1 cellular context compared by ENCODE assay signal in the genomic region with DNA sequence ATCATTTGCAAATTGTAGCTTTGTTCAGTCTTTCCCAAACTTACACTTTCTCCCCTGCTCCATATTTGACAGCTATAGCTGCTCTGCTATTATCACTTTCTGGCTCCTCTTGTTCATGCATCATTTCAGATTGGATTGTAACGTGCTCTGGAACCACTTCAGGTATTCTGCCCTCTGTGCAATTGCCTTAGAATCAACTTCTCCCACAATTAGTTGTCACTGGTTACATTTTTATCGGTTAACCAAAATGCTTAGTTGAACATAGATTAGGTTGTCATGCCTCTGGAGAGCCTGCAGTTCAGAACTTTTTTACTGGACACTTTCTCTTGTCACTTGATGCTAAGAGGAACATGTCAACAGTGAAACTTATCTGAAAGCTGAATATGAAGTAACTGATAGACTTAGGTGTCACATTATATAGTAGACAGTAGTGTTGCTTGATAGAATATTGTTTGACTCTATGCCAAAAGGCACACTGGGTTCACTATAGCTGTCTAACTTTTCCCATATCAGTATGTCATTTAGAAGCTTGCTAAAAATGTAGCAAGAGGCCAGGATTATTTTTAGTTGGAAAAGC.
TF ChIP-seq lines count a peak whose summit lies in the region.

No MANE protein-coding gene starts in this region.

TF ChIP-seq in GM12878, 131 proteins besides CTCF, POLR2A, EP300 and RAD21 (continued from another document):
- TF ChIP-seq E4F1 (IDR thresholded peaks at IDR 0.05; ENCODE audit: borderline replicate concordance, partially characterized antibody) (no peak), SREBF1 (IDR thresholded peaks at IDR 0.05; ENCODE audit: low read length) (no peak), CEBPZ (IDR thresholded peaks at IDR 0.05; ENCODE audit: low read depth, low read length) (no peak), MTA2 (IDR thresholded peaks at IDR 0.05; ENCODE audit: low read depth) (no peak), BCL11A (IDR thresholded peaks at IDR 0.05; ENCODE audit: low read depth, low read length) (no peak)
